1 cellular context compared by ENCODE assay signal in genomic region chr7:26864309-26865093, GRCh38.
TF ChIP-seq lines count a peak whose summit lies in the region.

Gene SKAP2, minus strand, starts transcription at chr7:26864590. Its CDS starts 161 bp downstream, at chr7:26864429.

TF ChIP-seq in K562, 482 proteins besides CTCF, POLR2A, EP300 and RAD21 (continued from another document and continues in another):
- TF ChIP-seq, protein P1, sequence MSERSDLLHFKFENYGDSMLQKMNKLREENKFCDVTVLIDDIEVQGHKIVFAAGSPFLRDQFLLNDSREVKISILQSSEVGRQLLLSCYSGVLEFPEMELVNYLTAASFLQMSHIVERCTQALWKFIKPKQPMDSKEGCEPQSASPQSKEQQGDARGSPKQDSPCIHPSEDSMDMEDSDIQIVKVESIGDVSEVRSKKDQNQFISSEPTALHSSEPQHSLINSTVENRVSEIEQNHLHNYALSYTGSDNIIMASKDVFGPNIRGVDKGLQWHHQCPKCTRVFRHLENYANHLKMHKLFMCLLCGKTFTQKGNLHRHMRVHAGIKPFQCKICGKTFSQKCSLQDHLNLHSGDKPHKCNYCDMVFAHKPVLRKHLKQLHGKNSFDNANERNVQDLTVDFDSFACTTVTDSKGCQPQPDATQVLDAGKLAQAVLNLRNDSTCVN (CRISPR knock-in tag; IDR thresholded peaks at IDR 0.05) = no peak
- TF ChIP-seq, protein P2, sequence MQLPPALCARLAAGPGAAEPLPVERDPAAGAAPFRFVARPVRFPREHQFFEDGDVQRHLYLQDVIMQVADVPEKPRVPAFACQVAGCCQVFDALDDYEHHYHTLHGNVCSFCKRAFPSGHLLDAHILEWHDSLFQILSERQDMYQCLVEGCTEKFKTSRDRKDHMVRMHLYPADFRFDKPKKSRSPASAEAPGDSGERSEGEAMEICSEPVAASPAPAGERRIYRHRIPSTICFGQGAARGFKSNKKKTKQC (CRISPR knock-in tag; IDR thresholded peaks at IDR 0.05) = no peak
- no peak for TF ChIP-seq SMC3 (conservative IDR thresholded peaks at IDR 0.05; ENCODE audit: insufficient read depth, low read depth, low read length)
- TF ChIP-seq, protein P3, sequence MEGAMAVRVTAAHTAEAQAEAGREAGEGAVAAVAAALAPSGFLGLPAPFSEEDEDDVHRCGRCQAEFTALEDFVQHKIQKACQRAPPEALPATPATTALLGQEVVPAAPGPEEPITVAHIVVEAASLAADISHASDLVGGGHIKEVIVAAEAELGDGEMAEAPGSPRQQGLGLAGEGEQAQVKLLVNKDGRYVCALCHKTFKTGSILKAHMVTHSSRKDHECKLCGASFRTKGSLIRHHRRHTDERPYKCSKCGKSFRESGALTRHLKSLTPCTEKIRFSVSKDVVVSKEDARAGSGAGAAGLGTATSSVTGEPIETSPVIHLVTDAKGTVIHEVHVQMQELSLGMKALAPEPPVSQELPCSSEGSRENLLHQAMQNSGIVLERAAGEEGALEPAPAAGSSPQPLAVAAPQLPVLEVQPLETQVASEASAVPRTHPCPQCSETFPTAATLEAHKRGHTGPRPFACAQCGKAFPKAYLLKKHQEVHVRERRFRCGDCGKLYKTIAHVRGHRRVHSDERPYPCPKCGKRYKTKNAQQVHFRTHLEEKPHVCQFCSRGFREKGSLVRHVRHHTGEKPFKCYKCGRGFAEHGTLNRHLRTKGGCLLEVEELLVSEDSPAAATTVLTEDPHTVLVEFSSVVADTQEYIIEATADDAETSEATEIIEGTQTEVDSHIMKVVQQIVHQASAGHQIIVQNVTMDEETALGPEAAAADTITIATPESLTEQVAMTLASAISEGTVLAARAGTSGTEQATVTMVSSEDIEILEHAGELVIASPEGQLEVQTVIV (CRISPR knock-in tag; IDR thresholded peaks at IDR 0.05; ENCODE audit: borderline replicate concordance) = no peak
- TF ChIP-seq PHF21A (IDR thresholded peaks at IDR 0.05; ENCODE audit: borderline replicate concordance, low read depth) = no peak
- peak; percentile 87 for TF ChIP-seq ZNF766 (CRISPR knock-in tag; conservative IDR thresholded peaks at IDR 0.05)
- TF ChIP-seq ZNF212 (CRISPR knock-in tag; IDR thresholded peaks at IDR 0.05) = no peak
- no peak for TF ChIP-seq NFIC (IDR thresholded peaks at IDR 0.05)
- TF ChIP-seq ARNT (IDR thresholded peaks at IDR 0.05) = peak in 1 of 2 experiments; percentile 36; a peak in 1 of 4 replicates
- TF ChIP-seq CTCFL (IDR thresholded peaks at IDR 0.05; ENCODE audit: borderline replicate concordance, insufficient read depth, low read depth, low read length, poor library complexity, severe bottlenecking) = no peak
- no peak for TF ChIP-seq STAT5B (CRISPR knock-in tag; IDR thresholded peaks at IDR 0.05)
- TF ChIP-seq, protein P4, sequence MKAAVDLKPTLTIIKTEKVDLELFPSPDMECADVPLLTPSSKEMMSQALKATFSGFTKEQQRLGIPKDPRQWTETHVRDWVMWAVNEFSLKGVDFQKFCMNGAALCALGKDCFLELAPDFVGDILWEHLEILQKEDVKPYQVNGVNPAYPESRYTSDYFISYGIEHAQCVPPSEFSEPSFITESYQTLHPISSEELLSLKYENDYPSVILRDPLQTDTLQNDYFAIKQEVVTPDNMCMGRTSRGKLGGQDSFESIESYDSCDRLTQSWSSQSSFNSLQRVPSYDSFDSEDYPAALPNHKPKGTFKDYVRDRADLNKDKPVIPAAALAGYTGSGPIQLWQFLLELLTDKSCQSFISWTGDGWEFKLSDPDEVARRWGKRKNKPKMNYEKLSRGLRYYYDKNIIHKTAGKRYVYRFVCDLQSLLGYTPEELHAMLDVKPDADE (conservative IDR thresholded peaks at IDR 0.05; ENCODE audit: control insufficient read depth, low read depth, low read length) = peak; percentile 54; the same call in 1 of the 2 replicates
- peak; percentile 25; the same call in 1 of the 2 replicates for TF ChIP-seq OTX1 (CRISPR knock-in tag; IDR thresholded peaks at IDR 0.05)
- TF ChIP-seq GTF2F1 (IDR thresholded peaks at IDR 0.05; ENCODE audit: low read depth, low read length) = no peak
- TF ChIP-seq ZFP1 (CRISPR knock-in tag; IDR thresholded peaks at IDR 0.05) = no peak
- no peak for TF ChIP-seq ID3 (CRISPR knock-in tag; IDR thresholded peaks at IDR 0.05)
- no peak for TF ChIP-seq ID3 (tag; IDR thresholded peaks at IDR 0.05)
- no peak for TF ChIP-seq ZFP91 (CRISPR knock-in tag; IDR thresholded peaks at IDR 0.05)
- TF ChIP-seq ZNF668 (CRISPR knock-in tag; IDR thresholded peaks at IDR 0.05) = no peak
- TF ChIP-seq, protein P5, sequence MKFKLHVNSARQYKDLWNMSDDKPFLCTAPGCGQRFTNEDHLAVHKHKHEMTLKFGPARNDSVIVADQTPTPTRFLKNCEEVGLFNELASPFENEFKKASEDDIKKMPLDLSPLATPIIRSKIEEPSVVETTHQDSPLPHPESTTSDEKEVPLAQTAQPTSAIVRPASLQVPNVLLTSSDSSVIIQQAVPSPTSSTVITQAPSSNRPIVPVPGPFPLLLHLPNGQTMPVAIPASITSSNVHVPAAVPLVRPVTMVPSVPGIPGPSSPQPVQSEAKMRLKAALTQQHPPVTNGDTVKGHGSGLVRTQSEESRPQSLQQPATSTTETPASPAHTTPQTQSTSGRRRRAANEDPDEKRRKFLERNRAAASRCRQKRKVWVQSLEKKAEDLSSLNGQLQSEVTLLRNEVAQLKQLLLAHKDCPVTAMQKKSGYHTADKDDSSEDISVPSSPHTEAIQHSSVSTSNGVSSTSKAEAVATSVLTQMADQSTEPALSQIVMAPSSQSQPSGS (CRISPR knock-in tag; IDR thresholded peaks at IDR 0.05) = no peak
- TF ChIP-seq, protein P6, sequence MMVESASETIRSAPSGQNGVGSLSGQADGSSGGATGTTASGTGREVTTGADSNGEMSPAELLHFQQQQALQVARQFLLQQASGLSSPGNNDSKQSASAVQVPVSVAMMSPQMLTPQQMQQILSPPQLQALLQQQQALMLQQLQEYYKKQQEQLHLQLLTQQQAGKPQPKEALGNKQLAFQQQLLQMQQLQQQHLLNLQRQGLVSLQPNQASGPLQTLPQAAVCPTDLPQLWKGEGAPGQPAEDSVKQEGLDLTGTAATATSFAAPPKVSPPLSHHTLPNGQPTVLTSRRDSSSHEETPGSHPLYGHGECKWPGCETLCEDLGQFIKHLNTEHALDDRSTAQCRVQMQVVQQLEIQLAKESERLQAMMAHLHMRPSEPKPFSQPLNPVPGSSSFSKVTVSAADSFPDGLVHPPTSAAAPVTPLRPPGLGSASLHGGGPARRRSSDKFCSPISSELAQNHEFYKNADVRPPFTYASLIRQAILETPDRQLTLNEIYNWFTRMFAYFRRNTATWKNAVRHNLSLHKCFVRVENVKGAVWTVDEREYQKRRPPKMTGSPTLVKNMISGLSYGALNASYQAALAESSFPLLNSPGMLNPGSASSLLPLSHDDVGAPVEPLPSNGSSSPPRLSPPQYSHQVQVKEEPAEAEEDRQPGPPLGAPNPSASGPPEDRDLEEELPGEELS (CRISPR knock-in tag; IDR thresholded peaks at IDR 0.05; ENCODE audit: borderline replicate concordance) = no peak
- no peak for TF ChIP-seq SMAD2 (IDR thresholded peaks at IDR 0.05; ENCODE audit: low read depth, low read length)
- TF ChIP-seq ATF1 (CRISPR knock-in tag; IDR thresholded peaks at IDR 0.05) = no peak
- TF ChIP-seq ATF1 (tag; IDR thresholded peaks at IDR 0.05) = peak; percentile 96
- 0 out of 2 replicates have a peak, but pooled peaks have one; percentile 43 for TF ChIP-seq ZNF134 (CRISPR knock-in tag; conservative IDR thresholded peaks at IDR 0.05)
- no peak for TF ChIP-seq MEF2D (tag; conservative IDR thresholded peaks at IDR 0.05; ENCODE audit: low read depth)
- no peak for TF ChIP-seq XRCC4 (IDR thresholded peaks at IDR 0.05; ENCODE audit: extremely low read depth, insufficient read depth, insufficient read length)
- TF ChIP-seq KHSRP (IDR thresholded peaks at IDR 0.05) = no peak
- TF ChIP-seq ZNF586 (CRISPR knock-in tag; conservative IDR thresholded peaks at IDR 0.05) = no peak
- peak; percentile 64; the same call in 1 of the 2 replicates for TF ChIP-seq FOXJ2 (tag; IDR thresholded peaks at IDR 0.05)
- TF ChIP-seq GTF2A2 (tag; IDR thresholded peaks at IDR 0.05) = no peak
- TF ChIP-seq ZNF695 (CRISPR knock-in tag; IDR thresholded peaks at IDR 0.05) = 0 out of 2 replicates have a peak, but pooled peaks have one; percentile 28
- TF ChIP-seq CC2D1A (IDR thresholded peaks at IDR 0.05) = no peak; the same call in none of the 2 replicates
- no peak for TF ChIP-seq NFIX (CRISPR knock-in tag; IDR thresholded peaks at IDR 0.05; ENCODE audit: low read depth)
- peak in 1 of 2 experiments; percentile 28; a peak in 1 of 4 replicates for TF ChIP-seq SIN3A (IDR thresholded peaks at IDR 0.05; ENCODE audit: borderline replicate concordance in 2 of 2, control insufficient read depth in 1 of 2, low read depth in 2 of 2, low read length in 2 of 2)
- TF ChIP-seq NRF1 (conservative IDR thresholded peaks at IDR 0.05 in 1 of 2, IDR thresholded peaks at IDR 0.05 in 1 of 2) = peak; percentile 91 to 92
- TF ChIP-seq, protein P7, sequence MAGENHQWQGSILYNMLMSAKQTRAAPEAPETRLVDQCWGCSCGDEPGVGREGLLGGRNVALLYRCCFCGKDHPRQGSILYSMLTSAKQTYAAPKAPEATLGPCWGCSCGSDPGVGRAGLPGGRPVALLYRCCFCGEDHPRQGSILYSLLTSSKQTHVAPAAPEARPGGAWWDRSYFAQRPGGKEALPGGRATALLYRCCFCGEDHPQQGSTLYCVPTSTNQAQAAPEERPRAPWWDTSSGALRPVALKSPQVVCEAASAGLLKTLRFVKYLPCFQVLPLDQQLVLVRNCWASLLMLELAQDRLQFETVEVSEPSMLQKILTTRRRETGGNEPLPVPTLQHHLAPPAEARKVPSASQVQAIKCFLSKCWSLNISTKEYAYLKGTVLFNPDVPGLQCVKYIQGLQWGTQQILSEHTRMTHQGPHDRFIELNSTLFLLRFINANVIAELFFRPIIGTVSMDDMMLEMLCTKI (IDR thresholded peaks at IDR 0.05; ENCODE audit: partially characterized antibody) = no peak
- no peak for TF ChIP-seq ZNF707 (CRISPR knock-in tag; conservative IDR thresholded peaks at IDR 0.05)
- TF ChIP-seq CHD2 (IDR thresholded peaks at IDR 0.05; ENCODE audit: low read depth, low read length) = no peak
- TF ChIP-seq ZNF778 (CRISPR knock-in tag; IDR thresholded peaks at IDR 0.05) = no peak
- TF ChIP-seq NCOA1 (IDR thresholded peaks at IDR 0.05; ENCODE audit: low read depth) = no peak
- 0 out of 2 replicates have a peak, but pooled peaks have one; percentile 62 for TF ChIP-seq LCOR (CRISPR knock-in tag; IDR thresholded peaks at IDR 0.05)
- peak; percentile 92 for TF ChIP-seq NFRKB (IDR thresholded peaks at IDR 0.05; ENCODE audit: low read depth)
- TF ChIP-seq IFI16 (CRISPR knock-in tag; IDR thresholded peaks at IDR 0.05) = no peak
- no peak for TF ChIP-seq ZBTB7A (IDR thresholded peaks at IDR 0.05; ENCODE audit: borderline replicate concordance, control insufficient read depth, low read depth, low read length)
- no peak for TF ChIP-seq ZNF699 (CRISPR knock-in tag; IDR thresholded peaks at IDR 0.05; ENCODE audit: insufficient replicate concordance)
- peak; percentile 76 for TF ChIP-seq CREB1 (IDR thresholded peaks at IDR 0.05)
- 0 out of 2 replicates have a peak, but pooled peaks have one; percentile 57 for TF ChIP-seq CREB1 (CRISPR knock-in tag; IDR thresholded peaks at IDR 0.05)
- no peak for TF ChIP-seq ZNF507 (tag; conservative IDR thresholded peaks at IDR 0.05)
- no peak for TF ChIP-seq RFX5 (IDR thresholded peaks at IDR 0.05; ENCODE audit: low read depth, low read length)
- no peak for TF ChIP-seq ZNF76 (CRISPR knock-in tag; IDR thresholded peaks at IDR 0.05; ENCODE audit: borderline replicate concordance)
- TF ChIP-seq JUND (IDR thresholded peaks at IDR 0.05; ENCODE audit: borderline replicate concordance, low read depth, low read length) = peak; percentile 67
- TF ChIP-seq JUND (tag; IDR thresholded peaks at IDR 0.05; ENCODE audit: borderline replicate concordance, low read depth, low read length) = no peak
- no peak for TF ChIP-seq ILK (tag; IDR thresholded peaks at IDR 0.05; ENCODE audit: borderline replicate concordance, low read depth)
